7 cellular contexts compared by ENCODE assay signal in the genomic region with DNA sequence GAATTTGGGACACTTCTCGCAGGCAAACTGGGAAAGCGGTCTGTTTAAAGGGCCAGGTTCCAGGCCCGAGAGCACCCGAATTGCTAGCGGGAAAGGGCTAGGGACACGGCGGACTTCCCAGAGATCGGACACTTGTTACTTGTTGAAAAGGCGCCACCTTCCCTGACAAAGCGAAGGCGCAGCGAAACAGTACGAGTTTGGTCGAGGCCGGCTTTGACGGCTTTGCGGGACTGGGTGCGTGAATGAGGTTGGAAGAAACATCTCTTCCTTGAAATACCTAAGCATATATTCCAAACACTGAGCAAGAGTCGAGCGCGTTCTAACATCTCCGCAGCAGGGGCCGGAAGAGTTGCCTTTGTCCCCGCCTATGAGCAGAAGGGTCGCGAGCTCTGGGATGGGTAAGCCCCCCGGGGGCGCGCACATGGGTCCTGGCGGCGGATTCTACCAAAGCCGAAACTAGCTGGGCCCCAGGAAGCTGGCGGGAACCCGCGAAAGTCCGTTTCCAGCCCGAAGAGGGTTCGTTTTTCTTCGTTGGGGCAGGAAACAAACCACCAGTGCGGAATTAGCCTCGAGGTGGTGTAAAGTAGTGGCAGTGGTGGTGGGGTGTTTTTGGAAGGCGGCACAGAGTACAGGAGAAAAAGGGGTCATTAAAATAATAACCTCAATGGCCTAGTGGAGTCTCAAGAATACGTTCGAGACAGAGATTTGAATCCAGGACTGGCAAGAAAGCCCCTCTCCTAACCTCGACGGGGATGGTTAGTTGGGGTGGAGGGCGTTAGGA.
DNase-seq lines count a peak whose midpoint lies in the region.

No MANE protein-coding gene starts in this region.

- H3K4me1 ChIP-seq in mucosa of stomach (ENCODE audit: control insufficient read depth, insufficient read depth, low read length): peaks cover 34% of the 10 kb centered on the region

- peak overlapping the region; percentile 10 for H3K9ac ChIP-seq in mucosa of stomach (ENCODE audit: low read length)

- no peak overlapping the region for H3K4me3 ChIP-seq in mucosa of stomach (ENCODE audit: low read length)

- DNase-seq in ELR (ENCODE audit: low read depth): peak; percentile 80
- DNase-seq in NCI-H2227 (lab: John Stamatoyannopoulos, UW; ENCODE audit: unreplicated experiment): peak; percentile 48
- DNase-seq in ecto neural progenitor cell (ENCODE audit: low spot score): peak; percentile 75
- DNase-seq in effector CD4-positive, alpha-beta T cell: no peak
- no peak for DNase-seq in activated effector memory CD4-positive, alpha-beta T cell treated with anti-CD3 and anti-CD28 coated beads, Interleukin-2, amount 50 U/mL, for 16 hours
- DNase-seq in NCI-H2171 treated with DMSO at 0.1 percent for 48 hours (lab: John Stamatoyannopoulos, UW): no peak

- no peaks in the 10 kb centered on the region for H3K9me3 ChIP-seq in mucosa of stomach (ENCODE audit: control insufficient read depth, low read length)

- H3K36me3 ChIP-seq in mucosa of stomach (ENCODE audit: control insufficient read depth, insufficient read depth, low read length): no peaks in the 10 kb centered on the region

- H3K27me3 ChIP-seq in mucosa of stomach (ENCODE audit: control insufficient read depth, insufficient read depth, low read length): peaks cover 87% of the 10 kb centered on the region

Comparison
In these comparisons a context has a peak if more than half of its experiments do, and no peak if none do; other contexts are left out.
1. DNase-seq: peak in ELR (single experiment), NCI-H2227 (single experiment) and ecto neural progenitor cell (single experiment); none in effector CD4-positive, alpha-beta T cell (single experiment), activated effector memory CD4-positive, alpha-beta T cell treated with anti-CD3 and anti-CD28 coated beads, Interleukin-2, amount 50 U/mL, for 16 hours (single experiment) and NCI-H2171 treated with DMSO at 0.1 percent for 48 hours (single experiment).